In the genomic region with DNA sequence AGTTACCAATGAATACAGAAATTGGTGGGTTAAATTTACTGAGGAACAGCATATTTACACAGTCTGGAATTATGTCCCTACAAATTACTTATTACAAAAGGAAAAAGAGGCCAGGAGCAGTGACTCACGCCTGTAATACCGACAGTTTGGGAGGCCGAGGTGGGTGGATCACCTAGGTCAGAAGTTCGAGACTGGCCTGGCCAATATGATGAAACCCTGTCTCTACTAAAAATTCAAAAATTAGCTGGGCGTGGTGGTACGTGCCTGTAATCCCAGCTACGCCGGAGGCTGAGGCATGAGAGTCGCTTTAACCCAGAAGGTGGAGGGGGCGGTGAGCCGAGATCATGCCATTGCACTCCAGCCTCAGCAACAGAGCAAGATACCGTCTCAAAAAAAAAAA, we compare ENCODE assay signal across 26 cellular contexts. TPM values are rescaled to one million over a fixed set of nuclear protein-coding genes. Genes with fewer than 3 reads are reported as not detected.
DNase-seq lines count a peak whose midpoint lies in the region; ATAC-seq and TF ChIP-seq lines count a peak whose summit lies in the region.
"Had no signal": no experiment of that assay in that cellular context is flagged by ENCODE, and none has a peak within 500 bp of the region (broad histone marks: within the 10 kb centered on the region; RNA-seq: fewer than 3 reads in every experiment).

No MANE protein-coding gene starts in this region.

- H3K27me3 ChIP-seq in SK-N-SH (ENCODE audit: insufficient read depth), result no peaks in the 10 kb centered on the region
- H3K27me3 ChIP-seq: right atrium auricular region, stomach had no signal

- no peaks in the 10 kb centered on the region for H3K27me3 Mint-ChIP-seq in stimulated activated naive B cell treated with anti-CD40 and anti-IgM and Interleukin-4, amounts not matched to agents 10 μg/mL and 1 μg/mL and 100 μg/mL, for 72 hours
- H3K27me3 Mint-ChIP-seq in activated CD8-positive, alpha-beta memory T cell treated with anti-CD3 and anti-CD28 coated beads, Interleukin-2, amount 10 ng/mL, durations not matched to agents 7 days and 5 days, result no peaks in the 10 kb centered on the region
- H3K27me3 Mint-ChIP-seq: type B pancreatic cell had no signal

- H3K36me3 Mint-ChIP-seq in stimulated activated naive B cell treated with anti-CD40 and anti-IgM and Interleukin-4, amounts not matched to agents 10 μg/mL and 1 μg/mL and 100 μg/mL, for 72 hours, result peaks cover 26 to 32% of the 10 kb centered on the region in 2 donors
- H3K36me3 Mint-ChIP-seq in activated CD8-positive, alpha-beta memory T cell treated with anti-CD3 and anti-CD28 coated beads, Interleukin-2, amount 10 ng/mL, durations not matched to agents 7 days and 5 days, result peaks cover 31% of the 10 kb centered on the region

- H3K4me1 Mint-ChIP-seq in stimulated activated naive B cell treated with anti-CD40 and anti-IgM and Interleukin-4, amounts not matched to agents 10 μg/mL and 1 μg/mL and 100 μg/mL, for 72 hours, result no peaks in the 10 kb centered on the region
- H3K4me1 Mint-ChIP-seq in activated CD8-positive, alpha-beta memory T cell treated with anti-CD3 and anti-CD28 coated beads, Interleukin-2, amount 10 ng/mL, durations not matched to agents 7 days and 5 days, result no peaks in the 10 kb centered on the region

- H3K27ac Mint-ChIP-seq in stimulated activated naive B cell treated with anti-CD40 and anti-IgM and Interleukin-4, amounts not matched to agents 10 μg/mL and 1 μg/mL and 100 μg/mL, for 72 hours, result peak overlapping the region; percentile 14
- H3K27ac Mint-ChIP-seq in activated CD8-positive, alpha-beta memory T cell treated with anti-CD3 and anti-CD28 coated beads, Interleukin-2, amount 10 ng/mL, durations not matched to agents 7 days and 5 days, result no peak overlapping the region
- H3K27ac Mint-ChIP-seq: type B pancreatic cell had no signal

- H3F3A ChIP-seq in SK-N-SH (replicated peaks; ENCODE audit: insufficient read depth), result no peaks in the 10 kb centered on the region

- WGBS in SK-N-SH (ENCODE audit: low lambda C conversion rate), result 78% methylated on average over 12 of the region's 12 CpGs

- CTCF ChIA-PET in SK-N-SH (lab: Yijun Ruan, JAX), result no interaction called here
- CTCF ChIA-PET in activated CD8-positive, alpha-beta memory T cell treated with anti-CD3 and anti-CD28 coated beads, Interleukin-2, amount 10 ng/mL, durations not matched to agents 7 days and 5 days (lab: Charles Lee), result no interaction called here

- peaks cover 19 to 59% of the 10 kb centered on the region in 2 experiments for H3K36me3 ChIP-seq in SK-N-SH (replicated peaks in 1 of 2; ENCODE audit: control insufficient read depth in 1 of 2, insufficient read depth in 2 of 2, low read length in 1 of 2)

- H3K79me2 ChIP-seq in SK-N-SH (ENCODE audit: insufficient read depth), result peaks cover 4% of the 10 kb centered on the region

- peak; percentile 42 for ATAC-seq in SK-N-SH treated with all-trans-retinoic acid at 6 μM for 48 hours
- ATAC-seq in stimulated activated naive B cell treated with anti-CD40 and anti-IgM and Interleukin-4, amounts not matched to agents 10 μg/mL and 1 μg/mL and 100 μg/mL, for 72 hours (replicated peaks), result no peak
- no peak for ATAC-seq in activated CD8-positive, alpha-beta memory T cell treated with anti-CD3 and anti-CD28 coated beads, Interleukin-2, amount 10 ng/mL, durations not matched to agents 7 days and 5 days
- ATAC-seq in HG03025 (IDR thresholded peaks at IDR 0.05; ENCODE audit: low FRiP score, unreplicated experiment), result no peak

- no peak for TF ChIP-seq RAD21 in SK-N-SH (IDR thresholded peaks at IDR 0.05; ENCODE audit: low read length)

- H3K4me2 ChIP-seq in SK-N-SH, result no peak overlapping the region

- no peaks in the 10 kb centered on the region for H4K20me1 ChIP-seq in SK-N-SH (ENCODE audit: insufficient read depth)

- no peak for TF ChIP-seq EP300 in SK-N-SH (IDR thresholded peaks at IDR 0.05; ENCODE audit: borderline replicate concordance in 1 of 2, low read depth in 1 of 2, low read length in 1 of 2)

- TF ChIP-seq CTCF in SK-N-SH (IDR thresholded peaks at IDR 0.05) (no peak), fibroblast of villous mesenchyme (IDR thresholded peaks at IDR 0.05; ENCODE audit: insufficient read depth, low read depth, low read length) (no peak)

- H3K4me3 Mint-ChIP-seq in stimulated activated naive B cell treated with anti-CD40 and anti-IgM and Interleukin-4, amounts not matched to agents 10 μg/mL and 1 μg/mL and 100 μg/mL, for 72 hours, result no peak overlapping the region
- H3K4me3 Mint-ChIP-seq in activated CD8-positive, alpha-beta memory T cell treated with anti-CD3 and anti-CD28 coated beads, Interleukin-2, amount 10 ng/mL, durations not matched to agents 7 days and 5 days, result no peak overlapping the region
- H3K4me3 Mint-ChIP-seq: type B pancreatic cell had no signal

- H3K9ac ChIP-seq in SK-N-SH, result no peak overlapping the region

- H3K27ac ChIP-seq in SK-N-SH (ENCODE audit: low read depth in 2 of 2, low read length in 1 of 2), result peak overlapping the region in 1 of 2 experiments; percentile 6; a peak in 1 of 4 replicates
- H3K27ac ChIP-seq: 22Rv1, right atrium auricular region had no signal

- POLR2A ChIA-PET in SK-N-SH (lab: Yijun Ruan, JAX), result no interaction called here

- no peaks in the 10 kb centered on the region for H3K9me3 ChIP-seq in SK-N-SH
- H3K9me3 ChIP-seq: right atrium auricular region, stomach had no signal

- no peak overlapping the region for H3K4me3 ChIP-seq in SK-N-SH (ENCODE audit: low read depth in 2 of 2, low read length in 1 of 2)
- H3K4me3 ChIP-seq in fibroblast of villous mesenchyme (ENCODE audit: low read depth, low read length), result no peak overlapping the region
- H3K4me3 ChIP-seq: lung, right atrium auricular region, stomach had no signal

- DNase-seq in SK-N-SH (no peak), amniotic epithelial cell (ENCODE audit: low read depth) (peak; percentile 37), fibroblast of villous mesenchyme (ENCODE audit: low read depth) (peak; percentile 38), NCI-H510A (lab: John Stamatoyannopoulos, UW) (no peak)
- DNase-seq in stimulated activated naive B cell treated with anti-CD40 and anti-IgM and Interleukin-4, amounts not matched to agents 10 μg/mL and 1 μg/mL and 100 μg/mL, for 72 hours, result no peak
- DNase-seq in activated CD8-positive, alpha-beta memory T cell treated with anti-CD3 and anti-CD28 coated beads, Interleukin-2, amount 10 ng/mL, durations not matched to agents 7 days and 5 days, result no peak
- DNase-seq: activated CD4-positive, CD25-positive, alpha-beta regulatory T cell treated with anti-CD3 and anti-CD28 coated beads, Interleukin-2, amount 50 U/mL, for 72 hours; activated CD8-positive, alpha-beta memory T cell treated with anti-CD3 and anti-CD28 coated beads for 24 hours; activated naive CD4-positive, alpha-beta T cell treated with anti-CD3 and anti-CD28 coated beads, Interleukin-2, amount 50 U/mL, for 16 hours; activated T-cell treated with anti-CD3 and anti-CD28 coated beads, Interleukin-2, amount 50 U/mL, for 48 hours; DMS79 treated with DMSO at 0.1 percent for 48 hours; effector CD4-positive, alpha-beta T cell; erythroblast; kidney; NCI-H146; NCI-H2227 treated with DMSO at 0.1 percent for 48 hours; OCI-M1; SHP77; stimulated activated CD4-positive, alpha-beta T cell treated with anti-CD3 and anti-CD28 coated beads, Interleukin-12 subunit alpha, Interleukin-12 subunit beta, amount 100 ng/mL, for 4 hours; stomach had no signal

- no peaks in the 10 kb centered on the region for H3K4me1 ChIP-seq in SK-N-SH (ENCODE audit: control insufficient read depth in 1 of 2, insufficient read depth in 2 of 2, low read depth in 1 of 2, low read length in 1 of 2)
- H3K4me1 ChIP-seq: right atrium auricular region had no signal

- no peak overlapping the region for H2AFZ ChIP-seq in SK-N-SH (ENCODE audit: low read depth)

- no peaks in the 10 kb centered on the region for H3K9me3 Mint-ChIP-seq in stimulated activated naive B cell treated with anti-CD40 and anti-IgM and Interleukin-4, amounts not matched to agents 10 μg/mL and 1 μg/mL and 100 μg/mL, for 72 hours
- no peaks in the 10 kb centered on the region for H3K9me3 Mint-ChIP-seq in activated CD8-positive, alpha-beta memory T cell treated with anti-CD3 and anti-CD28 coated beads, Interleukin-2, amount 10 ng/mL, durations not matched to agents 7 days and 5 days (ENCODE audit: low read depth)
- H3K9me3 Mint-ChIP-seq: type B pancreatic cell had no signal

- no peaks in the 10 kb centered on the region for H3K9me2 ChIP-seq in SK-N-SH

TF ChIP-seq in SK-N-SH treated with all-trans-retinoic acid at 6 μM for 48 hours, 23 proteins besides CTCF, POLR2A, EP300 and RAD21 (continues in another document):
- no peak for TF ChIP-seq ZNF8 (CRISPR knock-in tag; IDR thresholded peaks at IDR 0.05)
- no peak for TF ChIP-seq ARNTL (CRISPR knock-in tag; IDR thresholded peaks at IDR 0.05; ENCODE audit: borderline replicate concordance, low read depth)
- TF ChIP-seq PPARA (CRISPR knock-in tag; IDR thresholded peaks at IDR 0.05; ENCODE audit: borderline replicate concordance), result no peak
- TF ChIP-seq GLIS3 (CRISPR knock-in tag; IDR thresholded peaks at IDR 0.05), result no peak
- TF ChIP-seq ESRRG (CRISPR knock-in tag; IDR thresholded peaks at IDR 0.05), result no peak
- no peak for TF ChIP-seq OSR1 (CRISPR knock-in tag; IDR thresholded peaks at IDR 0.05)
- TF ChIP-seq CSDC2 (CRISPR knock-in tag; IDR thresholded peaks at IDR 0.05), result no peak

TF ChIP-seq in SK-N-SH, 30 proteins besides CTCF, POLR2A, EP300 and RAD21 (continues in another document):
- TF ChIP-seq MXI1 (IDR thresholded peaks at IDR 0.05; ENCODE audit: low read depth, low read length) (no peak), TCF12 (IDR thresholded peaks at IDR 0.05) (no peak), SMC3 (IDR thresholded peaks at IDR 0.05; ENCODE audit: low read depth, low read length) (no peak), SIN3A (IDR thresholded peaks at IDR 0.05; ENCODE audit: borderline replicate concordance, low read depth, low read length) (no peak), CHD2 (IDR thresholded peaks at IDR 0.05; ENCODE audit: low read length, partially characterized antibody) (no peak), FOXJ3 (CRISPR knock-in tag; IDR thresholded peaks at IDR 0.05) (no peak), MEF2A (IDR thresholded peaks at IDR 0.05; ENCODE audit: borderline replicate concordance, low read depth) (no peak), GATA2 (CRISPR knock-in tag; IDR thresholded peaks at IDR 0.05) (no peak)

RNA-seq across cellular contexts. Expression of a gene that starts 52.6 kb away (rescaled TPM):
- 43.2 and 48.8 TPM in 2 replicates for polyA plus RNA-seq in SK-N-SH (2012; rRNA removed)
- polyA plus RNA-seq in SK-N-SH (2012; cell fraction: cytosol; rRNA removed), result 44.1 and 51.7 TPM in 2 replicates
- polyA plus RNA-seq in SK-N-SH (2012; cell fraction: nucleus; rRNA removed), result 144 and 147 TPM in 2 replicates
- total RNA-seq in fibroblast of villous mesenchyme, result 192 and 283 TPM in 2 replicates
- 100 to 1,000 TPM in 1 of 2 experiments, 10 to 100 TPM in 1; 91.0 to 105 TPM for total RNA-seq in activated CD8-positive, alpha-beta memory T cell treated with anti-CD3 and anti-CD28 coated beads, Interleukin-2, amount 10 ng/mL, durations not matched to agents 7 days and 5 days

Comparison
In these comparisons a context has a peak if more than half of its experiments do, and no peak if none do; other contexts are left out.
1. DNase-seq: peak in amniotic epithelial cell (single experiment) and fibroblast of villous mesenchyme (single experiment); none in SK-N-SH (single experiment), stimulated activated naive B cell treated with anti-CD40 and anti-IgM and Interleukin-4, amounts not matched to agents 10 μg/mL and 1 μg/mL and 100 μg/mL, for 72 hours (single experiment), activated CD8-positive, alpha-beta memory T cell treated with anti-CD3 and anti-CD28 coated beads, Interleukin-2, amount 10 ng/mL, durations not matched to agents 7 days and 5 days (single experiment) and NCI-H510A (single experiment).